In genomic region chr9:13411827-13412226, GRCh38 we compare ENCODE assay signal across 15 cellular contexts.
"Had no signal": no experiment of that assay in that cellular context is flagged by ENCODE, and none has a peak within 500 bp of the region (broad histone marks: within the 10 kb centered on the region; RNA-seq: fewer than 3 reads in every experiment).

No MANE protein-coding gene starts in this region.

- H3K27ac ChIP-seq: brain microvascular endothelial cell, prostate gland, uterus had no signal

- H3K4me3 Mint-ChIP-seq: activated CD4-positive, alpha-beta memory T cell treated with anti-CD3 and anti-CD28 coated beads, Interleukin-2, amount 10 ng/mL, durations not matched to agents 7 days and 5 days; activated naive CD8-positive, alpha-beta T cell; activated T-cell treated with anti-CD3 and anti-CD28 coated beads, Interleukin-2, amount 50 U/mL, for 4 hours; effector memory CD8-positive, alpha-beta T cell; naive B cell; stimulated activated effector memory CD8-positive, alpha-beta T cell treated with anti-CD3 and anti-CD28 coated beads, Interleukin-12 subunit alpha, Interleukin-12 subunit beta, amount 100 ng/mL, for 72 hours; WTC11 had no signal

- H3K4me1 ChIP-seq: prostate gland, uterus had no signal

- H3K4me3 ChIP-seq: prostate gland, tibial artery, uterus had no signal

- H3K36me3 Mint-ChIP-seq: activated naive CD8-positive, alpha-beta T cell; naive B cell; stimulated activated effector memory CD8-positive, alpha-beta T cell treated with anti-CD3 and anti-CD28 coated beads, Interleukin-12 subunit alpha, Interleukin-12 subunit beta, amount 100 ng/mL, for 72 hours; WTC11 had no signal

- H3K27ac Mint-ChIP-seq: activated CD4-positive, alpha-beta memory T cell treated with anti-CD3 and anti-CD28 coated beads, Interleukin-2, amount 10 ng/mL, durations not matched to agents 7 days and 5 days; activated naive CD8-positive, alpha-beta T cell; effector memory CD8-positive, alpha-beta T cell; naive B cell; stimulated activated effector memory CD8-positive, alpha-beta T cell treated with anti-CD3 and anti-CD28 coated beads, Interleukin-12 subunit alpha, Interleukin-12 subunit beta, amount 100 ng/mL, for 72 hours; WTC11 had no signal

- H3K9me3 Mint-ChIP-seq: activated T-cell treated with anti-CD3 and anti-CD28 coated beads, Interleukin-2, amount 50 U/mL, for 4 hours; WTC11 had no signal

- H3K27me3 ChIP-seq: brain microvascular endothelial cell, tibial artery, uterus had no signal

- H3K4me1 Mint-ChIP-seq: activated CD4-positive, alpha-beta memory T cell treated with anti-CD3 and anti-CD28 coated beads, Interleukin-2, amount 10 ng/mL, durations not matched to agents 7 days and 5 days; naive B cell; stimulated activated effector memory CD8-positive, alpha-beta T cell treated with anti-CD3 and anti-CD28 coated beads, Interleukin-12 subunit alpha, Interleukin-12 subunit beta, amount 100 ng/mL, for 72 hours had no signal

- H3K36me3 ChIP-seq: brain microvascular endothelial cell, prostate gland, tibial artery, uterus had no signal

- ATAC-seq: activated T-cell treated with anti-CD3 and anti-CD28 coated beads, Interleukin-2, amount 50 U/mL, for 4 hours; effector memory CD8-positive, alpha-beta T cell; stimulated activated effector memory CD8-positive, alpha-beta T cell treated with anti-CD3 and anti-CD28 coated beads, Interleukin-12 subunit alpha, Interleukin-12 subunit beta, amount 100 ng/mL, for 72 hours; WTC11 had no signal

- DNase-seq: activated CD4-positive, alpha-beta memory T cell treated with anti-CD3 and anti-CD28 coated beads, Interleukin-2, amount 10 ng/mL, durations not matched to agents 7 days and 5 days; activated CD4-positive, alpha-beta T cell treated with anti-CD3 and anti-CD28 coated beads for 4 hours; activated gamma-delta T cell; activated T-cell treated with anti-CD3 and anti-CD28 coated beads, Interleukin-2, amount 50 U/mL, for 4 hours; brain microvascular endothelial cell; dermis blood vessel endothelial cell; effector memory CD8-positive, alpha-beta T cell; naive B cell; T-helper 2 cell; tibial artery; uterus had no signal

- H3K9me3 ChIP-seq: prostate gland, tibial artery, uterus had no signal

- H3K27me3 Mint-ChIP-seq: activated CD4-positive, alpha-beta memory T cell treated with anti-CD3 and anti-CD28 coated beads, Interleukin-2, amount 10 ng/mL, durations not matched to agents 7 days and 5 days; effector memory CD8-positive, alpha-beta T cell; naive B cell had no signal
